ENCODE assay signal across 8 cellular contexts in the genomic region with DNA sequence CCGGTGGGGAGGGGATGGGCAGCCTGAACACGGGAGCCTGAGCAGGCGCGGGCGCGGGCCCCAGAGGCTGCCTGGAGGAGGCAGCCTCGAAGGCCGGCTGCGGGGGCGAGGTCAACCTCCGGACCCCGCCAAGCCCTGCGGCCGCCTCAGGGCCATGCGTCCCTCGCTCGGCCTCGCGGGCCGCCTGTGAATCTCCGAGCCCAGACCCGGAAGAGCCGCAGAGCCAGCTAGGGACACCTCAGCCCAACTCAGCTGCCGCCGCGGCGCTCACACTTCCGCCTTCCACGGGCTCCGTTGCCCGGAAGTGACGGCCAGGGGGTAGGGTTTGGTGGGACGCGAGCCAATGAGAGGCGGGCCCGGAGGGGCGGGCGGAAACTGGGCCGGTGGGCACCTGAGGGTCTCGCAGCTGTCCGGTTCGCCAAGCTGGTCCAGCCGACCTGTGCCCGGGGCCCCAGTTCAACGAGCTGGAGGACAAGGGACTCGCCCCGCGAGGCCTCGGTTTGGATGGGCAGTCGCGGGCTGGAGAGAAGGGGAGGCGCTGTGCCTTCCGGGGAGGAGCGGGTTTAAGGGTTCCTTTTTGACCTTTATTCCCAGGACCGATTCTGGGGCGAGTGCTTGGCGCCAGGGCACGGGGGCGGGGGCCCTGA. TPM values are rescaled to one million over a fixed set of nuclear protein-coding genes. Genes with fewer than 3 reads are reported as not detected.
DNase-seq lines count a peak whose midpoint lies in the region; ATAC-seq and TF ChIP-seq lines count a peak whose summit lies in the region.

A gene (minus strand): TSS at position 277 of the 647 bp plus-strand sequence. CDS start 386 bp downstream, outside the sequence.

- 0 out of 2 replicates have a peak, but pooled peaks cover 3% of the 10 kb centered on the region for H3F3A ChIP-seq in DOHH2 (ENCODE audit: control insufficient read depth, insufficient read depth)

- H3K27ac ChIP-seq in DOHH2 (ENCODE audit: low read depth, low read length), result peak within 1 kb of the TSS; percentile 28; the same call in 1 of the 2 replicates
- peak within 1 kb of the TSS; percentile 78 for H3K27ac ChIP-seq in KOPT-K1 (ENCODE audit: low read depth, low read length, poor library complexity, severe bottlenecking)
- H3K27ac ChIP-seq in fibroblast of lung (ENCODE audit: insufficient read depth, low read length), result peak within 1 kb of the TSS; percentile 93

- H4K20me1 ChIP-seq in DOHH2 (ENCODE audit: control insufficient read depth, insufficient read depth, low read depth, low read length) (no peaks in the 10 kb centered on the region), fibroblast of lung (ENCODE audit: control insufficient read depth, extremely low read depth, insufficient read depth, low read length) (no peaks in the 10 kb centered on the region)

- H3K36me3 Mint-ChIP-seq in activated T-helper 2 cell treated with anti-CD3 and anti-CD28 coated beads, Interferon-gamma antibody, Interleukin-2, Interleukin-4, amounts not matched to agents 10 μg/mL and 5 μg/mL and 100 μg/mL, durations not matched to agents 14 hours and 24 hours and 36 hours (ENCODE audit: low read depth), result peaks cover 13% of the 10 kb centered on the region
- H3K36me3 Mint-ChIP-seq in natural killer cell, result no peaks in the 10 kb centered on the region

- peak; percentile 91 for DNase-seq in activated T-helper 2 cell treated with anti-CD3 and anti-CD28 coated beads, Interferon-gamma antibody, Interleukin-2, Interleukin-4, amounts not matched to agents 10 μg/mL and 5 μg/mL and 100 μg/mL, durations not matched to agents 14 hours and 24 hours and 36 hours (ENCODE audit: low spot score)
- peak; percentile 74 to 78 for DNase-seq in fibroblast of lung (ENCODE audit: low read depth in 2 of 2)
- peak; percentile 90 for DNase-seq in natural killer cell
- DNase-seq in stimulated activated naive CD4-positive, alpha-beta T cell (lab: John Stamatoyannopoulos, UW), result peak; percentile 74 to 87 (median 84)

- peak within 1 kb of the TSS; percentile 90 for H3K4me3 ChIP-seq in DOHH2 (ENCODE audit: low read length)
- H3K4me3 ChIP-seq in fibroblast of lung (replicated peaks in 1 of 4; ENCODE audit: control extremely low read depth in 1 of 4, insufficient read depth in 1 of 4, low read depth in 3 of 4, low read length in 4 of 4), result peak within 1 kb of the TSS; percentile 75 to 91 (median 84)

- TF ChIP-seq CTCF in DOHH2 (IDR thresholded peaks at IDR 0.05; ENCODE audit: low read depth, low read length, poor library complexity, severe bottlenecking) (no peak), fibroblast of lung (conservative IDR thresholded peaks at IDR 0.05 in 1 of 2, IDR thresholded peaks at IDR 0.05 in 1 of 2; ENCODE audit: low read depth in 1 of 2, low read length in 2 of 2) (peak in 1 of 2 donors; percentile 1), natural killer cell (IDR thresholded peaks at IDR 0.05) (no peak)

- H3K9me3 Mint-ChIP-seq in activated T-helper 2 cell treated with anti-CD3 and anti-CD28 coated beads, Interferon-gamma antibody, Interleukin-2, Interleukin-4, amounts not matched to agents 10 μg/mL and 5 μg/mL and 100 μg/mL, durations not matched to agents 14 hours and 24 hours and 36 hours, result no peaks in the 10 kb centered on the region
- no peaks in the 10 kb centered on the region for H3K9me3 Mint-ChIP-seq in natural killer cell

- intact Hi-C loops in activated T-helper 2 cell treated with anti-CD3 and anti-CD28 coated beads, Interferon-gamma antibody, Interleukin-2, Interleukin-4, amounts not matched to agents 10 μg/mL and 5 μg/mL and 100 μg/mL, durations not matched to agents 14 hours and 24 hours and 36 hours (cut with micrococcal nuclease), result loop anchor here (1.0 to 2.0 kb wide), 2 partner anchors 10 to 190 kb away; no protein-coding TSS in a partner anchor
- intact Hi-C loops in natural killer cell (cut with micrococcal nuclease), result loop anchor here (2.0 kb wide), 1 partner anchor 188 kb away; no protein-coding TSS in a partner anchor

- no peaks in the 10 kb centered on the region for H3K27me3 ChIP-seq in DOHH2 (ENCODE audit: control insufficient read depth, low read length)
- H3K27me3 ChIP-seq in fibroblast of lung (ENCODE audit: control insufficient read depth, insufficient read depth, low read length), result no peaks in the 10 kb centered on the region

- H3K27me3 Mint-ChIP-seq in activated T-helper 2 cell treated with anti-CD3 and anti-CD28 coated beads, Interferon-gamma antibody, Interleukin-2, Interleukin-4, amounts not matched to agents 10 μg/mL and 5 μg/mL and 100 μg/mL, durations not matched to agents 14 hours and 24 hours and 36 hours (ENCODE audit: low read depth), result no peaks in the 10 kb centered on the region
- no peaks in the 10 kb centered on the region for H3K27me3 Mint-ChIP-seq in natural killer cell (ENCODE audit: low read depth in 2 of 2)

- H3K9me2 ChIP-seq in DOHH2 (replicated peaks; ENCODE audit: control insufficient read depth, low read length), result no peaks in the 10 kb centered on the region

- H3K4me1 ChIP-seq in DOHH2 (ENCODE audit: control insufficient read depth, low read length) (peaks cover 19% of the 10 kb centered on the region), fibroblast of lung (ENCODE audit: control insufficient read depth, extremely low read depth, insufficient read depth, low read length) (peaks cover 4% of the 10 kb centered on the region)

- peak within 1 kb of the TSS; percentile 95 for H3K4me2 ChIP-seq in DOHH2 (ENCODE audit: low read length)
- peak within 1 kb of the TSS; percentile 96 for H3K4me2 ChIP-seq in fibroblast of lung (ENCODE audit: extremely low read depth, insufficient read depth, low read length)

- H3K4me3 Mint-ChIP-seq in activated T-helper 2 cell treated with anti-CD3 and anti-CD28 coated beads, Interferon-gamma antibody, Interleukin-2, Interleukin-4, amounts not matched to agents 10 μg/mL and 5 μg/mL and 100 μg/mL, durations not matched to agents 14 hours and 24 hours and 36 hours (ENCODE audit: low read depth), result peak within 1 kb of the TSS; percentile 95
- H3K4me3 Mint-ChIP-seq in natural killer cell, result peak within 1 kb of the TSS; percentile 98

- peaks cover 22% of the 10 kb centered on the region for H3K4me1 Mint-ChIP-seq in activated T-helper 2 cell treated with anti-CD3 and anti-CD28 coated beads, Interferon-gamma antibody, Interleukin-2, Interleukin-4, amounts not matched to agents 10 μg/mL and 5 μg/mL and 100 μg/mL, durations not matched to agents 14 hours and 24 hours and 36 hours (ENCODE audit: low read depth)
- peaks cover 23 to 26% of the 10 kb centered on the region in 2 donors for H3K4me1 Mint-ChIP-seq in natural killer cell

- H3K27ac Mint-ChIP-seq in activated T-helper 2 cell treated with anti-CD3 and anti-CD28 coated beads, Interferon-gamma antibody, Interleukin-2, Interleukin-4, amounts not matched to agents 10 μg/mL and 5 μg/mL and 100 μg/mL, durations not matched to agents 14 hours and 24 hours and 36 hours, result peak within 1 kb of the TSS; percentile 88
- peak within 1 kb of the TSS; percentile 96 to 100 for H3K27ac Mint-ChIP-seq in natural killer cell

- peak; percentile 80 for ATAC-seq in GM21737 (IDR thresholded peaks at IDR 0.05; ENCODE audit: unreplicated experiment)
- peak; percentile 93 to 96 (median 95) for ATAC-seq in natural killer cell

- H3K9ac ChIP-seq in fibroblast of lung (ENCODE audit: insufficient read depth, low read length), result peak within 1 kb of the TSS; percentile 93

- H2AFZ ChIP-seq in fibroblast of lung (ENCODE audit: low read length), result peak within 1 kb of the TSS; percentile 96

- peak; percentile 88 for TF ChIP-seq POLR2A in Raji (IDR thresholded peaks at IDR 0.05; ENCODE audit: insufficient read depth, low read depth, low read length)

- H3K79me2 ChIP-seq in DOHH2 (ENCODE audit: control insufficient read depth, low read length), result peaks cover 45% of the 10 kb centered on the region
- H3K79me2 ChIP-seq in fibroblast of lung (ENCODE audit: control insufficient read depth, insufficient read depth, low read length), result peaks cover 26% of the 10 kb centered on the region

- H3K36me3 ChIP-seq in DOHH2 (ENCODE audit: control insufficient read depth, low read length), result peaks cover 8% of the 10 kb centered on the region; the same call in 1 of the 2 replicates
- H3K36me3 ChIP-seq in KOPT-K1 (ENCODE audit: insufficient read depth, low read length), result peaks cover 4% of the 10 kb centered on the region; the same call in 1 of the 2 replicates
- H3K36me3 ChIP-seq in fibroblast of lung (ENCODE audit: control insufficient read depth, insufficient read depth, low read length), result peaks cover 2% of the 10 kb centered on the region

- H3K9me3 ChIP-seq in DOHH2 (ENCODE audit: control insufficient read depth, insufficient read depth, low read length) (no peaks in the 10 kb centered on the region), KOPT-K1 (ENCODE audit: insufficient read depth, low read length, poor library complexity, severe bottlenecking) (no peaks in the 10 kb centered on the region), fibroblast of lung (ENCODE audit: control insufficient read depth, insufficient read depth, low read depth, low read length) (no peaks in the 10 kb centered on the region)

RNA-seq across cellular contexts. Expression of the gene that starts here (rescaled TPM):
- 102 and 116 TPM in 2 replicates for total RNA-seq in activated T-helper 2 cell treated with anti-CD3 and anti-CD28 coated beads, Interferon-gamma antibody, Interleukin-2, Interleukin-4, amounts not matched to agents 10 μg/mL and 5 μg/mL and 100 μg/mL, durations not matched to agents 14 hours and 24 hours and 36 hours
- total RNA-seq in fibroblast of lung, result 53.2 and 60.4 TPM in 2 replicates
- 17.8 and 23.6 TPM in 2 replicates for polyA plus RNA-seq in fibroblast of lung
- polyA plus RNA-seq in fibroblast of lung (2012), result 34.2 and 48.6 TPM in 2 replicates
- polyA minus RNA-seq in fibroblast of lung (ENCODE audit: low replicate concordance), result 45.3 and 99.0 TPM in 2 replicates
- total RNA-seq in natural killer cell, result 100 to 1,000 TPM in 1 of 3 donors, 10 to 100 TPM in 2; 72.2 to 104 (median 90.5) TPM

Comparison
In these comparisons a context has a peak if more than half of its experiments do, and no peak if none do; other contexts are left out.
1. Peak in every context shown above with its lines: DNase-seq, ATAC-seq, H3K4me3 ChIP-seq and H3K27ac ChIP-seq.
2. H3K27ac ChIP-seq: peak in every context shown above with its lines; median percentile 93 in fibroblast of lung; 78 in KOPT-K1; 28 in DOHH2.